Comparison of ENCODE assay signal across 28 cellular contexts in genomic region chr2:83744830-83745229, GRCh38.
DNase-seq lines count a peak whose midpoint lies in the region; ATAC-seq, FAIRE-seq and TF ChIP-seq lines count a peak whose summit lies in the region.
"Had no signal": no experiment of that assay in that cellular context is flagged by ENCODE, and none has a peak within 500 bp of the region (broad histone marks: within the 10 kb centered on the region; RNA-seq: fewer than 3 reads in every experiment).

No MANE protein-coding gene starts in this region.

- intact Hi-C loops in MCF 10A (cut with micrococcal nuclease) = loop anchor here (10.0 kb wide), 1 partner anchor 170 kb away; no protein-coding TSS in a partner anchor
- intact Hi-C loops in breast epithelium (cut with DNase I; ENCODE audit: low total_unique reads) = no loop called here

- CTCF ChIA-PET in MCF 10A (lab: Yijun Ruan, JAX) = interaction anchor here (0.6 to 1.4 kb wide), 4 partner anchors 29 to 471 kb away, joined by 3 to 4 read pairs (median 3); no protein-coding TSS in a partner anchor

- no peaks in the 10 kb centered on the region for H3F3A ChIP-seq in neural cell (ENCODE audit: insufficient read depth, low read length, poor library complexity, severe bottlenecking)

- no peak for TF ChIP-seq POLR2A in breast epithelium (IDR thresholded peaks at IDR 0.05)

- H2AFZ ChIP-seq in neural cell (ENCODE audit: low read depth, low read length) = no peak overlapping the region

- no peaks in the 10 kb centered on the region for H4K20me1 ChIP-seq in neural cell (ENCODE audit: insufficient read depth)
- H4K20me1 ChIP-seq: BLaER1 had no signal

- H3K4me3 Mint-ChIP-seq in MCF 10A (ENCODE audit: unreplicated experiment) = no peak overlapping the region
- H3K4me3 Mint-ChIP-seq: CD14-positive monocyte; CD4-positive, alpha-beta memory T cell; CD4-positive, CD25-positive, alpha-beta regulatory T cell; CD8-positive, alpha-beta memory T cell had no signal

- H3K27me3 ChIP-seq in breast epithelium (no peaks in the 10 kb centered on the region), neural cell (ENCODE audit: insufficient read depth, low read depth, low read length) (no peaks in the 10 kb centered on the region)
- H3K27me3 ChIP-seq: BE2C, BLaER1 had no signal

- peaks cover 9 to 10% of the 10 kb centered on the region in 2 donors for H3K9me3 ChIP-seq in breast epithelium
- H3K9me3 ChIP-seq in neural cell (ENCODE audit: low read length) = no peaks in the 10 kb centered on the region
- H3K9me3 ChIP-seq: BE2C had no signal

- DNase-seq in MCF 10A (ENCODE audit: unreplicated experiment) = no peak
- no peak for DNase-seq in breast epithelium (ENCODE audit: low spot score in 2 of 2)
- no peak for DNase-seq in HTR-8/SVneo (ENCODE audit: insufficient read length, low spot score)
- DNase-seq in substantia nigra (lab: John Stamatoyannopoulos, UW) = no peak
- no peak for DNase-seq in T-helper 1 cell
- DNase-seq: 8988T; ACHN; BE2C; C1 segment of cervical spinal cord; CD4-positive, alpha-beta memory T cell; CD4-positive, CD25-positive, alpha-beta regulatory T cell; CD8-positive, alpha-beta memory T cell; COR-L47; DMS 273 treated with DMSO at 0.1 percent for 48 hours; DMS153; DMS53; DMS79; DND-41; EL; GDM1 had no signal

- ATAC-seq in GM21381 (IDR thresholded peaks at IDR 0.05; ENCODE audit: unreplicated experiment) = no peak
- ATAC-seq: GM12878 had no signal

- H3K36me3 Mint-ChIP-seq in MCF 10A (ENCODE audit: insufficient read depth, unreplicated experiment) = no peaks in the 10 kb centered on the region
- H3K36me3 Mint-ChIP-seq: CD14-positive monocyte; CD4-positive, alpha-beta memory T cell; CD4-positive, CD25-positive, alpha-beta regulatory T cell had no signal

- no peak overlapping the region for H3K4me2 ChIP-seq in neural cell (ENCODE audit: low read length)
- H3K4me2 ChIP-seq: BLaER1 had no signal

- H3K27ac ChIP-seq in breast epithelium (no peak overlapping the region), neural cell (ENCODE audit: low read length) (no peak overlapping the region), substantia nigra (ENCODE audit: low read depth, low read length, poor library complexity, severe bottlenecking) (no peak overlapping the region)
- H3K27ac ChIP-seq: BLaER1 had no signal

- no TSS peak for BruUV-seq in MCF 10A (replicated peaks; lab: Mats Ljungman, UMichigan)

- peak overlapping the region; percentile 68 for H3K27ac Mint-ChIP-seq in MCF 10A (ENCODE audit: low read depth, unreplicated experiment)
- H3K27ac Mint-ChIP-seq: CD14-positive monocyte; CD4-positive, alpha-beta memory T cell; CD4-positive, CD25-positive, alpha-beta regulatory T cell; CD8-positive, alpha-beta memory T cell had no signal

- TF ChIP-seq RAD21 in neural cell (conservative IDR thresholded peaks at IDR 0.05) = no peak

- H3K9me2 ChIP-seq in neural cell (ENCODE audit: insufficient read depth, low read length) = no peaks in the 10 kb centered on the region

- peaks cover 13% of the 10 kb centered on the region for H3K4me1 Mint-ChIP-seq in MCF 10A (ENCODE audit: insufficient read depth, unreplicated experiment)
- H3K4me1 Mint-ChIP-seq: CD14-positive monocyte; CD4-positive, alpha-beta memory T cell; CD8-positive, alpha-beta memory T cell had no signal

- peak; percentile 71 for TF ChIP-seq EP300 in neural cell (conservative IDR thresholded peaks at IDR 0.05; ENCODE audit: poor library complexity, severe bottlenecking)

- H3K36me3 ChIP-seq in breast epithelium = no peaks in the 10 kb centered on the region
- H3K36me3 ChIP-seq in neural cell (ENCODE audit: insufficient read depth, low read length) = no peaks in the 10 kb centered on the region
- H3K36me3 ChIP-seq: BE2C, BLaER1 had no signal

- H3K9ac ChIP-seq in neural cell (ENCODE audit: low read length) = no peak overlapping the region
- H3K9ac ChIP-seq: BLaER1 had no signal

- POLR2A ChIA-PET in MCF 10A (lab: Yijun Ruan, JAX) = interaction anchor here (0.6 kb wide), 1 partner anchor 55 kb away, joined by 3 read pairs; no protein-coding TSS in a partner anchor

- H3K27me3 Mint-ChIP-seq in MCF 10A (ENCODE audit: insufficient read depth, unreplicated experiment) = no peaks in the 10 kb centered on the region
- H3K27me3 Mint-ChIP-seq: CD4-positive, alpha-beta memory T cell; CD4-positive, CD25-positive, alpha-beta regulatory T cell; CD8-positive, alpha-beta memory T cell had no signal

- peak; percentile 38 for FAIRE-seq in HTR-8/SVneo (lab: Jason Lieb, UNC)
- FAIRE-seq: A204.1, GM12878, GM12892, GM18507 had no signal

- H3K4me1 ChIP-seq in breast epithelium = no peaks in the 10 kb centered on the region
- H3K4me1 ChIP-seq: BE2C had no signal

- TF ChIP-seq CTCF in MCF 10A (IDR thresholded peaks at IDR 0.05; ENCODE audit: unreplicated experiment) (no peak), breast epithelium (IDR thresholded peaks at IDR 0.05) (no peak), neural cell (IDR thresholded peaks at IDR 0.05; ENCODE audit: poor library complexity, severe bottlenecking) (no peak)

- no peak overlapping the region for H3K4me3 ChIP-seq in breast epithelium
- H3K4me3 ChIP-seq in neural cell (ENCODE audit: low read length) = no peak overlapping the region
- H3K4me3 ChIP-seq: BLaER1, GM12878 had no signal

- no peaks in the 10 kb centered on the region for H3K79me2 ChIP-seq in neural cell (replicated peaks; ENCODE audit: insufficient read depth, low read length)

- H3K9me3 Mint-ChIP-seq in MCF 10A (ENCODE audit: unreplicated experiment) = peaks cover 20% of the 10 kb centered on the region

TF ChIP-seq in neural cell, 6 proteins besides CTCF, POLR2A, EP300 and RAD21:
- TF ChIP-seq EZH2 (IDR thresholded peaks at IDR 0.05; ENCODE audit: borderline replicate concordance, insufficient read depth, low read length, poor library complexity, severe bottlenecking) = no peak
- peak; percentile 61 for TF ChIP-seq POLR2AphosphoS5 (IDR thresholded peaks at IDR 0.05)
